20 cellular contexts compared by ENCODE assay signal in the genomic region with DNA sequence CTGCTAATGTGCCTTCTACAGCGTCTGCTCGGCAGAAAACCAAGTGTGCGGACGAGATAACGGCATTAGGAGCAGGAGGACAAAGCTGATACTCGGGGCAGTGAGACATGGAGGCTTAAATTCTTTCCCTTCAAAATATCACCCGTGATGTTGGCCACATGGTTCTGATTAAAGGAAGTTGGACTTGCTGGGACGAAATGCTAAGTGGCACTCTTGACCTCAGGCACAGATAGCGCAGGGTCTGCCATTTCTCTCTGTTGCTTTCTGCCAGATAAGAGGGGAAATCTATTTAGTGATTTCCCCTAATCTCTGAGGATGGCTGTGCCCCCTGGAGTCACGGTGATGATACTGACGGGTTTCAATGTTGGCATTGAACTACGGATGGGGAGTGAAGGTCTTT.
DNase-seq lines count a peak whose midpoint lies in the region; ATAC-seq and TF ChIP-seq lines count a peak whose summit lies in the region.
"Had no signal": no experiment of that assay in that cellular context is flagged by ENCODE, and none has a peak within 500 bp of the region (broad histone marks: within the 10 kb centered on the region; RNA-seq: fewer than 3 reads in every experiment).

No MANE protein-coding gene starts in this region.

- H3K9ac ChIP-seq in endodermal cell (ENCODE audit: extremely low read depth, low read length, poor library complexity, severe bottlenecking) (no peak overlapping the region), colonic mucosa (ENCODE audit: low read depth in 2 of 2, low read length in 2 of 2) (no peak overlapping the region)
- H3K9ac ChIP-seq: BLaER1 had no signal

- no peak overlapping the region for H3K4me3 ChIP-seq in endodermal cell (ENCODE audit: low read length)
- H3K4me3 ChIP-seq in colonic mucosa: no peak overlapping the region
- H3K4me3 ChIP-seq: A549, BLaER1, GM23338 had no signal

- no peaks in the 10 kb centered on the region for H3K9me3 Mint-ChIP-seq in endodermal cell
- H3K9me3 Mint-ChIP-seq: CD14-positive monocyte, GM23338 had no signal

- H3K27me3 Mint-ChIP-seq in endodermal cell (ENCODE audit: insufficient read depth): peaks cover 12% of the 10 kb centered on the region
- H3K27me3 Mint-ChIP-seq: CD4-positive, alpha-beta memory T cell had no signal

- H3K36me3 Mint-ChIP-seq in endodermal cell (ENCODE audit: low read depth): no peaks in the 10 kb centered on the region
- H3K36me3 Mint-ChIP-seq: CD14-positive monocyte; CD4-positive, alpha-beta memory T cell had no signal

- peaks cover 37% of the 10 kb centered on the region for H3K27me3 ChIP-seq in endodermal cell (ENCODE audit: control insufficient read depth, insufficient read depth, low read length, poor library complexity, severe bottlenecking)
- H3K27me3 ChIP-seq in colonic mucosa: no peaks in the 10 kb centered on the region
- H3K27me3 ChIP-seq: BLaER1 had no signal

- DNase-seq in NCI-H82 (lab: John Stamatoyannopoulos, UW) (peak; percentile 23), NCI-H82 treated with DMSO at 0.1 percent for 48 hours (lab: John Stamatoyannopoulos, UW; ENCODE audit: unreplicated experiment) (no peak), endodermal cell (no peak), colonic mucosa (no peak), SHP77 (lab: John Stamatoyannopoulos, UW) (no peak), islet precursor cell (no peak)
- DNase-seq: AML-193; CD4-positive, alpha-beta memory T cell; DMS79 treated with DMSO at 0.1 percent for 48 hours; GF-D8; H7; HFFc6 had no signal

- TF ChIP-seq CTCF in endodermal cell (conservative IDR thresholded peaks at IDR 0.05): peak; percentile 26
- no peak for TF ChIP-seq CTCF in colonic mucosa (IDR thresholded peaks at IDR 0.05)

- no peak overlapping the region for H3K4me3 Mint-ChIP-seq in endodermal cell
- H3K4me3 Mint-ChIP-seq: CD14-positive monocyte; CD4-positive, alpha-beta memory T cell; GM23338; HFFc6 had no signal

- ATAC-seq in SK-N-SH treated with all-trans-retinoic acid at 6 μM for 48 hours: no peak; the same call in 2 of the 3 replicates
- ATAC-seq: A549, GM23338, HCT116 had no signal

- no peaks in the 10 kb centered on the region for H3K4me1 ChIP-seq in endodermal cell (ENCODE audit: control insufficient read depth, insufficient read depth, low read length)
- H3K4me1 ChIP-seq in colonic mucosa: no peaks in the 10 kb centered on the region
- H3K4me1 ChIP-seq: A549, BLaER1 had no signal

- intact Hi-C loops in colonic mucosa (cut with DNase I): loop anchor here (5.0 kb wide), 1 partner anchor 100 kb away; no protein-coding TSS in a partner anchor

- WGBS in endodermal cell (ENCODE audit: insufficient coverage in 1 of 2, insufficient read length in 1 of 2), 2 experiments: 79 to 86% methylated on average over 10 to 12 of the region's 12 CpGs

- H3K9me3 ChIP-seq in endodermal cell (ENCODE audit: control insufficient read depth, low read length): no peaks in the 10 kb centered on the region
- H3K9me3 ChIP-seq in colonic mucosa: no peaks in the 10 kb centered on the region
- H3K9me3 ChIP-seq: A549, BLaER1 had no signal

- H3K27ac ChIP-seq in endodermal cell (ENCODE audit: low read depth, low read length): no peak overlapping the region
- no peak overlapping the region for H3K27ac ChIP-seq in colonic mucosa
- H3K27ac ChIP-seq: 22Rv1, A549, BLaER1, HL-60 had no signal

- no peaks in the 10 kb centered on the region for H3K4me1 Mint-ChIP-seq in endodermal cell
- H3K4me1 Mint-ChIP-seq: CD14-positive monocyte; CD4-positive, alpha-beta memory T cell had no signal

- H3K36me3 ChIP-seq in endodermal cell (ENCODE audit: control insufficient read depth, insufficient read depth, low read length): no peaks in the 10 kb centered on the region
- H3K36me3 ChIP-seq in colonic mucosa: no peaks in the 10 kb centered on the region
- H3K36me3 ChIP-seq: BLaER1 had no signal

- H3K27ac Mint-ChIP-seq in endodermal cell: no peak overlapping the region
- H3K27ac Mint-ChIP-seq: CD14-positive monocyte; CD4-positive, alpha-beta memory T cell; GM23338; HFFc6 had no signal

TF ChIP-seq in SK-N-SH treated with all-trans-retinoic acid at 6 μM for 48 hours, 23 proteins besides CTCF, POLR2A, EP300 and RAD21:
- TF ChIP-seq ZFP3 (CRISPR knock-in tag; IDR thresholded peaks at IDR 0.05): no peak
- no peak for TF ChIP-seq CSDC2 (CRISPR knock-in tag; IDR thresholded peaks at IDR 0.05)
- peak; percentile 82; the same call in 1 of the 2 replicates for TF ChIP-seq TCF4 (CRISPR knock-in tag; IDR thresholded peaks at IDR 0.05; ENCODE audit: borderline replicate concordance)
- TF ChIP-seq TSHZ2 (CRISPR knock-in tag; IDR thresholded peaks at IDR 0.05): peak; percentile 66; the same call in 1 of the 2 replicates
- TF ChIP-seq ISL1 (CRISPR knock-in tag; IDR thresholded peaks at IDR 0.05): peak; percentile 25; the same call in 1 of the 2 replicates
TF ChIP-seq in SK-N-SH treated with all-trans-retinoic acid at 6 μM for 48 hours: peak in this region for 3.
